Comparison of ENCODE assay signal across 8 cellular contexts in the genomic region with DNA sequence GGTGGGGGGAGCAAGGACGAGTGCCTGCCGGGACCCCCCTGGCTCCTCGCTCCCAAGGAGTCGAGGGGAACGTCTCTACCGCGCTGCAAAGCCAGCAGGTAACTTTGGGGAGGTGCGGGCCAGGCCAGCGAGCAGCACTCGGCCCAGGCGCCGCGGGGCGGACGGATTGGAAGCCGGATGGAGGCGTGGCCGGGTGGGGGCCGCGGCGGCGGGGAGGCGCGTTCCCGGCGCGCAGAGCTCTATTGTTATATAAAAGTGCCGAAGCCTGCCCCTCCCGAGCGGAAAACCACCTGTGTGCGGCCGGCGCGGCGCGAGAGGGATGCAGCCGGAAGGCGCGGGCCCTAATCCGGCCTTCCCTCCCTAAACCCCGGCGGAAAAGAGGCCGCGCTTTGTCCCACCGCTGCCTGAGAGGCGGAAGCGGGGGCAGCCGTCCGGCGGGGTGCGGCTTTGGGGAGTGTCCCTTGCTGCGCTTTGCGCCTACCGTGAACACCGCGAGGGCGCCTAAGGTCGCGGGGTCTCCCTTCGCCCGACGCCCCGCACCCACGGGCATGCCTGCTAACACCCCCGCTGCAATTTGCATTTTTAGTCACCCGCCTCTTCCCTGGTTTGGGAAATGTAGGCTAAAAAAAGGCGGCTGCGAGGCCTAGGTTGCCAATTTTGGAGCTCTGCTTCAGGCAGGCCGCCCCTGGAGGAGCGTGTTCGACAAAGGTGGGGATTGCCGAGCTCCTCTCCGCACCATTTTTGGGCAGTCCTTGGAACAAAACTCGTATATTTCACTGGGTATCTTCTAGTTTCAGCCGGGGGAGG. TPM values are rescaled to one million over a fixed set of nuclear protein-coding genes. Genes with fewer than 3 reads are reported as not detected.
DNase-seq lines count a peak whose midpoint lies in the region; ATAC-seq and TF ChIP-seq lines count a peak whose summit lies in the region.

No MANE protein-coding gene starts in this region.

- intact Hi-C loops in sigmoid colon (cut with DNase I), result loop anchor here (2.0 to 10.0 kb wide), 7 partner anchors 99 to 1209 kb away; a partner anchor contains a TSS

- no peak for TF ChIP-seq POLR2A in sigmoid colon (IDR thresholded peaks at IDR 0.05)

- H3K27ac ChIP-seq in C4-2B, result peak overlapping the region; percentile 91
- peak overlapping the region; percentile 94 to 100 (median 95) for H3K27ac ChIP-seq in sigmoid colon

- no peak for TF ChIP-seq EP300 in sigmoid colon (IDR thresholded peaks at IDR 0.05)

- 0 to 1% methylated on average over 75 of the region's 75 CpGs for WGBS in sigmoid colon, 2 donors

- H3K9me3 ChIP-seq in MG63 (no peaks in the 10 kb centered on the region), sigmoid colon (no peaks in the 10 kb centered on the region)

- peak overlapping the region; percentile 78 for H3K4me3 ChIP-seq in MG63
- peak overlapping the region; percentile 47 for H3K4me3 ChIP-seq in iPS-11a (ENCODE audit: low read depth, low read length)
- peak overlapping the region; percentile 66 to 91 (median 87) for H3K4me3 ChIP-seq in sigmoid colon

- H3K4me1 ChIP-seq in sigmoid colon, result peaks cover 0 to 27% (median 8%) of the 10 kb centered on the region in 4 donors

- H3K27me3 ChIP-seq in MG63, result no peaks in the 10 kb centered on the region
- no peaks in the 10 kb centered on the region for H3K27me3 ChIP-seq in sigmoid colon

- peaks cover 15% of the 10 kb centered on the region for H3K36me3 ChIP-seq in MG63
- peaks cover 0 to 5% (median under 1%) of the 10 kb centered on the region in 4 donors for H3K36me3 ChIP-seq in sigmoid colon

- no peak for TF ChIP-seq CTCF in C4-2B (conservative IDR thresholded peaks at IDR 0.05)
- no peak for TF ChIP-seq CTCF in sigmoid colon (IDR thresholded peaks at IDR 0.05)

- peak; percentile 24 for ATAC-seq in GM21367 (IDR thresholded peaks at IDR 0.05; ENCODE audit: unreplicated experiment)

- DNase-seq in MG63 (peak; percentile 85), T-helper 2 cell (peak; percentile 34 to 94 (median 47)), astrocyte of the hippocampus (ENCODE audit: low read depth, low spot score) (peak; percentile 83), sigmoid colon (peak; percentile 87), globus pallidus (ENCODE audit: low spot score) (no peak)

RNA-seq across cellular contexts. Expression of a gene that starts 1.7 kb away (rescaled TPM):
- 19.5 and 43.9 TPM in 2 replicates for total RNA-seq in MG63 (2014; rRNA removed; shearing (Covaris generic); ENCODE audit: low replicate concordance)
- total RNA-seq in sigmoid colon, result 10 to 100 TPM; 31.0 to 36.4 (median 33.0) TPM
- polyA plus RNA-seq in sigmoid colon, result 10 to 100 TPM; 27.0 to 39.7 (median 36.3) TPM
